In genomic region chr1:72235931-72236330, GRCh38 we compare ENCODE assay signal across 11 cellular contexts. TPM values are rescaled to one million over a fixed set of nuclear protein-coding genes. Genes with fewer than 3 reads are reported as not detected.
"Had no signal": no experiment of that assay in that cellular context is flagged by ENCODE, and none has a peak within 500 bp of the region (broad histone marks: within the 10 kb centered on the region; RNA-seq: fewer than 3 reads in every experiment).

No MANE protein-coding gene starts in this region.

RNA-seq across cellular contexts. Expression of gene NEGR1, which starts 46.4 kb away (rescaled TPM):
- total RNA-seq: activated B cell treated with CpG ODN at 0.5 μM for 24 hours; activated CD4-positive, alpha-beta memory T cell treated with anti-CD3 and anti-CD28 coated beads for 36 hours; activated CD4-positive, alpha-beta memory T cell treated with anti-CD3 and anti-CD28 coated beads, Interleukin-2, amount 10 ng/mL, durations not matched to agents 7 days and 5 days; activated CD4-positive, alpha-beta T cell treated with anti-CD3 and anti-CD28 coated beads for 36 hours; activated CD4-positive, alpha-beta T cell treated with anti-CD3 and anti-CD28 coated beads, Interleukin-2, amount 10 ng/mL, durations not matched to agents 24 days and 14 days; activated CD8-positive, alpha-beta memory T cell treated with anti-CD3 and anti-CD28 coated beads for 36 hours; activated CD8-positive, alpha-beta memory T cell treated with anti-CD3 and anti-CD28 coated beads, Interleukin-2, amount 10 ng/mL, durations not matched to agents 7 days and 5 days; activated CD8-positive, alpha-beta T cell treated with anti-CD3 and anti-CD28 coated beads for 36 hours; activated CD8-positive, alpha-beta T cell treated with anti-CD3 and anti-CD28 coated beads, Interleukin-2, amount 10 ng/mL, durations not matched to agents 7 days and 5 days; T-helper 1 cell treated with Interleukin-12 subunit alpha and Interleukin-12 subunit beta and Interleukin-4 antibody, amounts not matched to agents 30 ng/mL and 1 ng/mL, for 36 hours; T-helper 2 cell treated with Interferon-gamma antibody and Interleukin-4, amounts not matched to agents 100 ng/mL and 5 ng/mL, for 36 hours had no signal
